In genomic region chr17:35747540-35748017, GRCh38 we compare ENCODE assay signal across 9 cellular contexts. TPM values are rescaled to one million over a fixed set of nuclear protein-coding genes. Genes with fewer than 3 reads are reported as not detected.
DNase-seq lines count a peak whose midpoint lies in the region; ATAC-seq and TF ChIP-seq lines count a peak whose summit lies in the region.
"Had no signal": no experiment of that assay in that cellular context is flagged by ENCODE, and none has a peak within 500 bp of the region (broad histone marks: within the 10 kb centered on the region; RNA-seq: fewer than 3 reads in every experiment).

No MANE protein-coding gene starts in this region.

- peak; percentile 78 for ATAC-seq in RWPE2 (ENCODE audit: low read depth)

- H3K36me3 ChIP-seq in DOHH2 (ENCODE audit: control insufficient read depth, low read length) (no peaks in the 10 kb centered on the region), RWPE2 (ENCODE audit: low read depth) (no peaks in the 10 kb centered on the region), ovary (no peaks in the 10 kb centered on the region), tibial artery (no peaks in the 10 kb centered on the region)

- no peak overlapping the region for H3K4me3 ChIP-seq in DOHH2 (ENCODE audit: low read length)
- H3K4me3 ChIP-seq in RWPE2 (ENCODE audit: severe bottlenecking): no peak overlapping the region
- H3K4me3 ChIP-seq in ovary: no peak overlapping the region
- H3K4me3 ChIP-seq in tibial artery: no peak overlapping the region

- H3K4me2 ChIP-seq in DOHH2 (ENCODE audit: low read length): no peak overlapping the region

- no peak overlapping the region for H3K27ac ChIP-seq in DOHH2 (ENCODE audit: low read depth, low read length)
- H3K27ac ChIP-seq in RWPE2 (ENCODE audit: poor library complexity, severe bottlenecking): no peak overlapping the region
- H3K27ac ChIP-seq in ovary: no peak overlapping the region
- no peak overlapping the region for H3K27ac ChIP-seq in tibial artery

- H3K9me3 ChIP-seq in DOHH2 (ENCODE audit: control insufficient read depth, insufficient read depth, low read length): no peaks in the 10 kb centered on the region
- H3K9me3 ChIP-seq in RWPE2 (ENCODE audit: severe bottlenecking): no peaks in the 10 kb centered on the region
- no peaks in the 10 kb centered on the region for H3K9me3 ChIP-seq in ovary
- H3K9me3 ChIP-seq in tibial artery: no peaks in the 10 kb centered on the region

- no peaks in the 10 kb centered on the region for H3K36me3 Mint-ChIP-seq in activated T-helper 2 cell treated with anti-CD3 and anti-CD28 coated beads, Interferon-gamma antibody, Interleukin-2, Interleukin-4, amounts not matched to agents 10 μg/mL and 5 μg/mL and 100 μg/mL, durations not matched to agents 14 hours and 24 hours and 36 hours (ENCODE audit: low read depth)

- no peaks in the 10 kb centered on the region for H3K79me2 ChIP-seq in DOHH2 (ENCODE audit: control insufficient read depth, low read length)

- H3K4me1 ChIP-seq in DOHH2 (ENCODE audit: control insufficient read depth, low read length): peaks cover 7% of the 10 kb centered on the region
- H3K4me1 ChIP-seq in RWPE2 (ENCODE audit: insufficient read depth, poor library complexity, severe bottlenecking): peaks cover 10% of the 10 kb centered on the region
- no peaks in the 10 kb centered on the region for H3K4me1 ChIP-seq in ovary (ENCODE audit: insufficient read depth)
- peaks cover 0 to 19% (median 7%) of the 10 kb centered on the region in 4 donors for H3K4me1 ChIP-seq in tibial artery

- no peaks in the 10 kb centered on the region for H3F3A ChIP-seq in DOHH2 (ENCODE audit: control insufficient read depth, insufficient read depth)

- peaks cover 34% of the 10 kb centered on the region for H3K27me3 Mint-ChIP-seq in activated T-helper 2 cell treated with anti-CD3 and anti-CD28 coated beads, Interferon-gamma antibody, Interleukin-2, Interleukin-4, amounts not matched to agents 10 μg/mL and 5 μg/mL and 100 μg/mL, durations not matched to agents 14 hours and 24 hours and 36 hours (ENCODE audit: low read depth)

- TF ChIP-seq EP300 in ovary (IDR thresholded peaks at IDR 0.05): no peak

- peaks cover 13% of the 10 kb centered on the region for H3K4me1 Mint-ChIP-seq in activated T-helper 2 cell treated with anti-CD3 and anti-CD28 coated beads, Interferon-gamma antibody, Interleukin-2, Interleukin-4, amounts not matched to agents 10 μg/mL and 5 μg/mL and 100 μg/mL, durations not matched to agents 14 hours and 24 hours and 36 hours (ENCODE audit: low read depth)

- TF ChIP-seq CTCF in DOHH2 (IDR thresholded peaks at IDR 0.05; ENCODE audit: low read depth, low read length, poor library complexity, severe bottlenecking) (peak; percentile 86), RWPE2 (IDR thresholded peaks at IDR 0.05; ENCODE audit: poor library complexity, severe bottlenecking) (peak; percentile 90), ovary (IDR thresholded peaks at IDR 0.05) (peak; percentile 71 to 81 (median 78)), tibial artery (IDR thresholded peaks at IDR 0.05) (peak; percentile 95)

- DNase-seq in Kasumi-1 (lab: John Stamatoyannopoulos, UW): peak; percentile 81 to 88
- DNase-seq in RWPE2 (ENCODE audit: low spot score): no peak
- DNase-seq in activated T-helper 2 cell treated with anti-CD3 and anti-CD28 coated beads, Interferon-gamma antibody, Interleukin-2, Interleukin-4, amounts not matched to agents 10 μg/mL and 5 μg/mL and 100 μg/mL, durations not matched to agents 14 hours and 24 hours and 36 hours (ENCODE audit: low spot score): peak; percentile 65
- DNase-seq in foreskin melanocyte: peak; percentile 45
- peak; percentile 68 to 85 (median 79) for DNase-seq in ovary
- peak; percentile 81 for DNase-seq in tibial artery
- DNase-seq in NCI-H1048 (lab: John Stamatoyannopoulos, UW): no peak

- no peak for TF ChIP-seq POLR2A in ovary (IDR thresholded peaks at IDR 0.05)

- no peaks in the 10 kb centered on the region for H4K20me1 ChIP-seq in DOHH2 (ENCODE audit: control insufficient read depth, insufficient read depth, low read depth, low read length)

- H3K9me2 ChIP-seq in DOHH2 (replicated peaks; ENCODE audit: control insufficient read depth, low read length): no peaks in the 10 kb centered on the region

- no peak overlapping the region for H3K27ac Mint-ChIP-seq in activated T-helper 2 cell treated with anti-CD3 and anti-CD28 coated beads, Interferon-gamma antibody, Interleukin-2, Interleukin-4, amounts not matched to agents 10 μg/mL and 5 μg/mL and 100 μg/mL, durations not matched to agents 14 hours and 24 hours and 36 hours
- H3K27ac Mint-ChIP-seq: dendritic cell treated with granulocyte-macrophage colony-stimulating factor and Interleukin-4, amounts not matched to agents 40 ng/mL and 50 ng/mL, for 4 days had no signal

- H3K4me3 Mint-ChIP-seq in activated T-helper 2 cell treated with anti-CD3 and anti-CD28 coated beads, Interferon-gamma antibody, Interleukin-2, Interleukin-4, amounts not matched to agents 10 μg/mL and 5 μg/mL and 100 μg/mL, durations not matched to agents 14 hours and 24 hours and 36 hours (ENCODE audit: low read depth): no peak overlapping the region
- H3K4me3 Mint-ChIP-seq: dendritic cell treated with granulocyte-macrophage colony-stimulating factor and Interleukin-4, amounts not matched to agents 40 ng/mL and 50 ng/mL, for 4 days had no signal

- peaks cover 34% of the 10 kb centered on the region for H3K27me3 ChIP-seq in DOHH2 (ENCODE audit: control insufficient read depth, low read length)
- peaks cover 5% of the 10 kb centered on the region for H3K27me3 ChIP-seq in RWPE2 (ENCODE audit: insufficient read depth, poor library complexity, severe bottlenecking)
- H3K27me3 ChIP-seq in ovary: no peaks in the 10 kb centered on the region
- H3K27me3 ChIP-seq in tibial artery: peaks cover 0 to 91% of the 10 kb centered on the region in 2 donors

- no peaks in the 10 kb centered on the region for H3K9me3 Mint-ChIP-seq in activated T-helper 2 cell treated with anti-CD3 and anti-CD28 coated beads, Interferon-gamma antibody, Interleukin-2, Interleukin-4, amounts not matched to agents 10 μg/mL and 5 μg/mL and 100 μg/mL, durations not matched to agents 14 hours and 24 hours and 36 hours
- H3K9me3 Mint-ChIP-seq: dendritic cell treated with granulocyte-macrophage colony-stimulating factor and Interleukin-4, amounts not matched to agents 40 ng/mL and 50 ng/mL, for 4 days had no signal

- intact Hi-C loops in activated T-helper 2 cell treated with anti-CD3 and anti-CD28 coated beads, Interferon-gamma antibody, Interleukin-2, Interleukin-4, amounts not matched to agents 10 μg/mL and 5 μg/mL and 100 μg/mL, durations not matched to agents 14 hours and 24 hours and 36 hours (cut with micrococcal nuclease): loop anchor here (1.0 to 10.0 kb wide), 3 partner anchors 134 to 583 kb away; partner anchors contain the start of gene SLFN12L
- intact Hi-C loops in ovary (cut with DNase I) (loop anchor here (5.0 to 10.0 kb wide), 7 partner anchors 133 to 435 kb away; no protein-coding TSS in a partner anchor), tibial artery (cut with DNase I; ENCODE audit: low total_unique reads) (no loop called here)

- WGBS in ovary, 3 donors: 15 to 27% (median 18%) methylated on average over 12 of the region's 12 CpGs

RNA-seq across cellular contexts. Expression of gene GAS2L2, which starts 5.5 kb away (rescaled TPM):
- not detected in 2 replicates for total RNA-seq in activated T-helper 2 cell treated with anti-CD3 and anti-CD28 coated beads, Interferon-gamma antibody, Interleukin-2, Interleukin-4, amounts not matched to agents 10 μg/mL and 5 μg/mL and 100 μg/mL, durations not matched to agents 14 hours and 24 hours and 36 hours
- total RNA-seq in ovary: 1 to 10 TPM in 2 of 7 donors, under 1 TPM in 3, not detected in 2; 0.37 to 9.0 (median 0.62) TPM
- polyA plus RNA-seq in ovary: under 1 TPM in 1 of 2 donors, not detected in 1; 0.02 TPM

RNA-seq across cellular contexts. Expression of gene C17orf50, which starts 13.1 kb away (rescaled TPM):
- total RNA-seq in activated T-helper 2 cell treated with anti-CD3 and anti-CD28 coated beads, Interferon-gamma antibody, Interleukin-2, Interleukin-4, amounts not matched to agents 10 μg/mL and 5 μg/mL and 100 μg/mL, durations not matched to agents 14 hours and 24 hours and 36 hours: not detected in 2 replicates
- not detected for total RNA-seq in ovary
- polyA plus RNA-seq in ovary: not detected

RNA-seq across cellular contexts. Expression of gene RASL10B, which starts 16.1 kb away (rescaled TPM):
- 0.94 and 1.2 TPM in 2 replicates for total RNA-seq in activated T-helper 2 cell treated with anti-CD3 and anti-CD28 coated beads, Interferon-gamma antibody, Interleukin-2, Interleukin-4, amounts not matched to agents 10 μg/mL and 5 μg/mL and 100 μg/mL, durations not matched to agents 14 hours and 24 hours and 36 hours
- 10 to 100 TPM in 1 of 7 donors, 1 to 10 TPM in 6; 5.1 to 14.8 (median 6.7) TPM for total RNA-seq in ovary
- 1 to 10 TPM; 2.3 to 4.8 TPM for polyA plus RNA-seq in ovary

RNA-seq across cellular contexts. Expression of gene MMP28, which starts 47.9 kb away (rescaled TPM):
- not detected in 2 replicates for total RNA-seq in activated T-helper 2 cell treated with anti-CD3 and anti-CD28 coated beads, Interferon-gamma antibody, Interleukin-2, Interleukin-4, amounts not matched to agents 10 μg/mL and 5 μg/mL and 100 μg/mL, durations not matched to agents 14 hours and 24 hours and 36 hours
- total RNA-seq in ovary: 10 to 100 TPM in 1 of 7 donors, 1 to 10 TPM in 4, under 1 TPM in 2; 0.25 to 33.3 (median 3.3) TPM
- 1 to 10 TPM; 5.9 to 7.1 TPM for polyA plus RNA-seq in ovary

Comparison
In these comparisons a context has a peak if more than half of its experiments do, and no peak if none do; other contexts are left out.
1. DNase-seq: peak in Kasumi-1 (2 of 2), activated T-helper 2 cell treated with anti-CD3 and anti-CD28 coated beads, Interferon-gamma antibody, Interleukin-2, Interleukin-4, amounts not matched to agents 10 μg/mL and 5 μg/mL and 100 μg/mL, durations not matched to agents 14 hours and 24 hours and 36 hours (single experiment), foreskin melanocyte (single experiment), ovary (5 of 5) and tibial artery (2 of 2); none in RWPE2 (single experiment) and NCI-H1048 (single experiment).
2. Peak in every context shown above with its lines, with median percentiles within 50 percentile points of each other: CTCF ChIP-seq.